17 cellular contexts compared by ENCODE assay signal in the genomic region with DNA sequence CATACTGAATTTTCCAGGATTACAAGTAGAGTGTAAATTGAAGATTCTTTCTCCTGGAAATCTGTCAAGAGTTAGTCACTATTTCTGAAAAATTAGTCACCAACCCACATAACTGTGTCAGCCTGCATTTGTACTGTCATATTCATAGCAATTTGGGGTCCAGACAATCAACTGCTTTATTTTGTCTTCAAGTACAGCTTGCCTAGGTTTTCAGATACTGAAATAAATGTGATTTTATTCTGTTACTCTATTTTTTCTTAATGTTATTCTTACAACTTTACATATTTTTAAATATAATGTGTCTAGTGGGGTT. TPM values are rescaled to one million over a fixed set of nuclear protein-coding genes. Genes with fewer than 3 reads are reported as not detected.
A peak's percentile ranks its signal among the peaks of the same experiment; 100 is the strongest.
DNase-seq lines count a peak whose midpoint lies in the region; ATAC-seq, FAIRE-seq and TF ChIP-seq lines count a peak whose summit lies in the region.
"Had no signal": no experiment of that assay in that cellular context is flagged by ENCODE, and none has a peak within 500 bp of the region (broad histone marks: within the 10 kb centered on the region; RNA-seq: fewer than 3 reads in every experiment).

No MANE protein-coding gene starts in this region.

- H3K9me3 ChIP-seq in SK-N-SH, result no peaks in the 10 kb centered on the region
- no peaks in the 10 kb centered on the region for H3K9me3 ChIP-seq in PC-9 (ENCODE audit: insufficient read depth, low read depth)
- no peaks in the 10 kb centered on the region for H3K9me3 ChIP-seq in endothelial cell of umbilical vein (replicated peaks; ENCODE audit: control insufficient read depth, insufficient read depth, low read length)
- no peaks in the 10 kb centered on the region for H3K9me3 ChIP-seq in skeletal muscle satellite cell (replicated peaks; ENCODE audit: low read length)
- H3K9me3 ChIP-seq: neutrophil, suprapubic skin had no signal

- H3K4me1 ChIP-seq in SK-N-SH (ENCODE audit: control insufficient read depth in 1 of 2, insufficient read depth in 2 of 2, low read depth in 1 of 2, low read length in 1 of 2) (peaks cover 0 to 40% of the 10 kb centered on the region in 2 experiments; a peak in 2 of 4 replicates), PC-9 (replicated peaks; ENCODE audit: insufficient read depth) (peaks cover 25% of the 10 kb centered on the region), endothelial cell of umbilical vein (ENCODE audit: control insufficient read depth, extremely low read depth, insufficient read depth, low read length) (peaks cover 49% of the 10 kb centered on the region), skeletal muscle satellite cell (ENCODE audit: control insufficient read depth, insufficient read depth, low read length) (peaks cover 39% of the 10 kb centered on the region)

- H3K9ac ChIP-seq in SK-N-SH (peak overlapping the region; percentile 62; the same call in 1 of the 2 replicates), endothelial cell of umbilical vein (replicated peaks; ENCODE audit: extremely low read depth, insufficient read depth, low read length) (peak overlapping the region; percentile 44), skeletal muscle satellite cell (ENCODE audit: low read depth, low read length) (peak overlapping the region; percentile 75)

- no peak overlapping the region for H3K27ac Mint-ChIP-seq in stimulated activated naive B cell treated with anti-CD40 and anti-IgM and Interleukin-4, amounts not matched to agents 10 μg/mL and 1 μg/mL and 100 μg/mL, for 72 hours
- H3K27ac Mint-ChIP-seq: activated CD4-positive, alpha-beta memory T cell treated with anti-CD3 and anti-CD28 coated beads for 36 hours had no signal

- TF ChIP-seq RAD21 in SK-N-SH (IDR thresholded peaks at IDR 0.05; ENCODE audit: low read length), result no peak

- H3K27ac ChIP-seq in SK-N-SH (ENCODE audit: low read depth in 2 of 2, low read length in 1 of 2), result peak overlapping the region in 1 of 2 experiments; percentile 96; a peak in 3 of 4 replicates
- peak overlapping the region; percentile 89 for H3K27ac ChIP-seq in PC-9
- H3K27ac ChIP-seq in endothelial cell of umbilical vein (ENCODE audit: insufficient read depth, low read depth, low read length), result peak overlapping the region; percentile 95
- H3K27ac ChIP-seq: neutrophil, suprapubic skin had no signal

- H2AFZ ChIP-seq in SK-N-SH (ENCODE audit: low read depth) (no peak overlapping the region), PC-9 (no peak overlapping the region), endothelial cell of umbilical vein (ENCODE audit: low read depth, low read length) (no peak overlapping the region)

- H3K9me2 ChIP-seq in SK-N-SH (no peaks in the 10 kb centered on the region), PC-9 (ENCODE audit: insufficient read depth) (no peaks in the 10 kb centered on the region)

- H3K36me3 Mint-ChIP-seq in stimulated activated naive B cell treated with anti-CD40 and anti-IgM and Interleukin-4, amounts not matched to agents 10 μg/mL and 1 μg/mL and 100 μg/mL, for 72 hours, result peaks cover under 1 to 3% of the 10 kb centered on the region in 2 donors

- H4K20me1 ChIP-seq in SK-N-SH (ENCODE audit: insufficient read depth), result no peaks in the 10 kb centered on the region
- no peaks in the 10 kb centered on the region for H4K20me1 ChIP-seq in PC-9 (ENCODE audit: insufficient read depth)
- H4K20me1 ChIP-seq in endothelial cell of umbilical vein (replicated peaks; ENCODE audit: control insufficient read depth, extremely low read depth, insufficient read depth, low read length), result no peaks in the 10 kb centered on the region

- TF ChIP-seq POLR2A in endothelial cell of umbilical vein (IDR thresholded peaks at IDR 0.05; ENCODE audit: low read depth, low read length), result no peak

- CTCF ChIA-PET in SK-N-SH (lab: Yijun Ruan, JAX), result no interaction called here
- CTCF ChIA-PET in PC-9 (lab: Charles Lee), result no interaction called here
- CTCF ChIA-PET in endothelial cell of umbilical vein (lab: Charles Lee), result interaction anchor here (3.8 kb wide), 1 partner anchor 12 kb away, joined by 18 read pairs; no protein-coding TSS in a partner anchor

- no peak overlapping the region for H3K4me3 ChIP-seq in SK-N-SH (ENCODE audit: low read depth in 2 of 2, low read length in 1 of 2)
- no peak overlapping the region for H3K4me3 ChIP-seq in PC-9
- no peak overlapping the region for H3K4me3 ChIP-seq in endothelial cell of umbilical vein (replicated peaks in 1 of 3; ENCODE audit: insufficient read depth in 1 of 3, low read depth in 1 of 3, low read length in 3 of 3)
- H3K4me3 ChIP-seq in skeletal muscle satellite cell (ENCODE audit: low read length), result no peak overlapping the region
- H3K4me3 ChIP-seq: suprapubic skin had no signal

- H3K4me1 Mint-ChIP-seq in stimulated activated naive B cell treated with anti-CD40 and anti-IgM and Interleukin-4, amounts not matched to agents 10 μg/mL and 1 μg/mL and 100 μg/mL, for 72 hours, result no peaks in the 10 kb centered on the region

- H3K9me1 ChIP-seq in endothelial cell of umbilical vein (replicated peaks; ENCODE audit: control insufficient read depth, extremely low read depth, insufficient read depth, low read length), result no peaks in the 10 kb centered on the region

- ATAC-seq in SK-N-SH treated with all-trans-retinoic acid at 6 μM for 48 hours, result no peak
- ATAC-seq in stimulated activated naive B cell treated with anti-CD40 and anti-IgM and Interleukin-4, amounts not matched to agents 10 μg/mL and 1 μg/mL and 100 μg/mL, for 72 hours (replicated peaks), result no peak
- no peak for ATAC-seq in HG03439 (IDR thresholded peaks at IDR 0.05; ENCODE audit: unreplicated experiment)
- ATAC-seq: HepG2, Right ventricle myocardium inferior had no signal

- TF ChIP-seq CTCF in SK-N-SH (IDR thresholded peaks at IDR 0.05) (no peak), PC-9 (conservative IDR thresholded peaks at IDR 0.05) (no peak), endothelial cell of umbilical vein (IDR thresholded peaks at IDR 0.05; ENCODE audit: extremely low read depth in 1 of 2, insufficient read depth in 1 of 2, low read depth in 1 of 2, low read length in 2 of 2) (no peak)

- intact Hi-C loops in PC-9 (cut with micrococcal nuclease; ENCODE audit: unreplicated experiment), result no loop called here
- intact Hi-C loops in endothelial cell of umbilical vein (cut with micrococcal nuclease), result loop anchor here (2.0 kb wide), 2 partner anchors 40 to 78 kb away; no protein-coding TSS in a partner anchor

- dilution Hi-C loops in endothelial cell of umbilical vein (cut with MboI; ENCODE audit: extremely low pct_ligation_motif_present, low sequenced_read_pairs), result no loop called here

- BruUV-seq in PC-9 (replicated peaks; lab: Mats Ljungman, UMichigan) (no TSS peak), endothelial cell of umbilical vein (replicated peaks; lab: Mats Ljungman, UMichigan) (no TSS peak)

- FAIRE-seq in endothelial cell of umbilical vein (lab: Jason Lieb, UNC), result no peak
- FAIRE-seq: A204.1, D721Med, HepG2 had no signal

- H3K9me3 Mint-ChIP-seq in stimulated activated naive B cell treated with anti-CD40 and anti-IgM and Interleukin-4, amounts not matched to agents 10 μg/mL and 1 μg/mL and 100 μg/mL, for 72 hours, result no peaks in the 10 kb centered on the region
- H3K9me3 Mint-ChIP-seq: activated CD4-positive, alpha-beta memory T cell treated with anti-CD3 and anti-CD28 coated beads for 36 hours had no signal

- H3K79me2 ChIP-seq in SK-N-SH (ENCODE audit: insufficient read depth) (no peaks in the 10 kb centered on the region), PC-9 (ENCODE audit: low read depth) (no peaks in the 10 kb centered on the region), endothelial cell of umbilical vein (ENCODE audit: control insufficient read depth, insufficient read depth, low read length) (no peaks in the 10 kb centered on the region)

- H3K27me3 ChIP-seq in SK-N-SH (ENCODE audit: insufficient read depth) (no peaks in the 10 kb centered on the region), PC-9 (ENCODE audit: insufficient read depth, low read depth) (no peaks in the 10 kb centered on the region), endothelial cell of umbilical vein (ENCODE audit: control insufficient read depth in 2 of 2, insufficient read depth in 2 of 2, low read length in 2 of 2) (no peaks in the 10 kb centered on the region), skeletal muscle satellite cell (ENCODE audit: control insufficient read depth, insufficient read depth, low read length) (no peaks in the 10 kb centered on the region)
- H3K27me3 ChIP-seq: neutrophil, suprapubic skin had no signal

- no peaks in the 10 kb centered on the region for H3K27me3 Mint-ChIP-seq in stimulated activated naive B cell treated with anti-CD40 and anti-IgM and Interleukin-4, amounts not matched to agents 10 μg/mL and 1 μg/mL and 100 μg/mL, for 72 hours
- H3K27me3 Mint-ChIP-seq: activated CD4-positive, alpha-beta memory T cell treated with anti-CD3 and anti-CD28 coated beads for 36 hours had no signal

- no peak overlapping the region for H3K4me2 ChIP-seq in SK-N-SH
- 0 out of 2 replicates have a peak overlapping the region, but pooled peaks have one; percentile 2 for H3K4me2 ChIP-seq in PC-9
- H3K4me2 ChIP-seq in endothelial cell of umbilical vein (ENCODE audit: insufficient read depth, low read length), result no peak overlapping the region
- peak overlapping the region; percentile 35 for H3K4me2 ChIP-seq in skeletal muscle satellite cell (ENCODE audit: low read length)

- H3K36me3 ChIP-seq in SK-N-SH (replicated peaks in 1 of 2; ENCODE audit: control insufficient read depth in 1 of 2, insufficient read depth in 2 of 2, low read length in 1 of 2), result no peaks in the 10 kb centered on the region
- H3K36me3 ChIP-seq in PC-9 (ENCODE audit: low read depth), result no peaks in the 10 kb centered on the region
- H3K36me3 ChIP-seq in endothelial cell of umbilical vein (ENCODE audit: control insufficient read depth in 2 of 2, extremely low read depth in 1 of 2, insufficient read depth in 2 of 2, low read length in 2 of 2), result no peaks in the 10 kb centered on the region
- H3K36me3 ChIP-seq in skeletal muscle satellite cell (ENCODE audit: insufficient read depth, low read length), result no peaks in the 10 kb centered on the region
- H3K36me3 ChIP-seq: neutrophil, suprapubic skin had no signal

- H3K4me3 Mint-ChIP-seq in stimulated activated naive B cell treated with anti-CD40 and anti-IgM and Interleukin-4, amounts not matched to agents 10 μg/mL and 1 μg/mL and 100 μg/mL, for 72 hours, result no peak overlapping the region
- H3K4me3 Mint-ChIP-seq: activated CD4-positive, alpha-beta memory T cell treated with anti-CD3 and anti-CD28 coated beads for 36 hours had no signal

- TF ChIP-seq EP300 in SK-N-SH (IDR thresholded peaks at IDR 0.05; ENCODE audit: borderline replicate concordance in 1 of 2, low read depth in 1 of 2, low read length in 1 of 2), result peak in 1 of 2 experiments; percentile 71; a peak in 1 of 4 replicates

- H3F3A ChIP-seq in SK-N-SH (replicated peaks; ENCODE audit: insufficient read depth) (peaks cover 26% of the 10 kb centered on the region), PC-9 (ENCODE audit: insufficient read depth, low read depth) (peaks cover 9% of the 10 kb centered on the region)

- POLR2A ChIA-PET in SK-N-SH (lab: Yijun Ruan, JAX) (no interaction called here), PC-9 (lab: Charles Lee; ENCODE audit: unreplicated experiment) (no interaction called here), endothelial cell of umbilical vein (lab: Charles Lee) (no interaction called here)

- DNase-seq in SK-N-SH (no peak), PC-9 (no peak), endothelial cell of umbilical vein (ENCODE audit: low read depth, low spot score) (no peak), NCI-H2107 treated with DMSO at 0.1 percent for 48 hours (lab: John Stamatoyannopoulos, UW; ENCODE audit: unreplicated experiment) (no peak)
- DNase-seq in stimulated activated naive B cell treated with anti-CD40 and anti-IgM and Interleukin-4, amounts not matched to agents 10 μg/mL and 1 μg/mL and 100 μg/mL, for 72 hours, result no peak
- DNase-seq: activated CD4-positive, alpha-beta memory T cell treated with anti-CD3 and anti-CD28 coated beads for 36 hours; NCI-H1417; NCI-H524 had no signal

RNA-seq across cellular contexts. Expression of a gene that starts 55.1 kb away (rescaled TPM):
- polyA plus RNA-seq in SK-N-SH (2012; rRNA removed) (2.4 and 2.7 TPM in 2 replicates), endothelial cell of umbilical vein (3.6 and 4.6 TPM in 2 replicates)
- 3.5 and 4.0 TPM in 2 replicates for polyA plus RNA-seq in SK-N-SH (2012; cell fraction: cytosol; rRNA removed)
- 1.1 and 2.5 TPM in 2 replicates for polyA plus RNA-seq in SK-N-SH (2012; cell fraction: nucleus; rRNA removed)
- total RNA-seq in PC-9 (2021) (0.07 and 0.28 TPM in 2 replicates), endothelial cell of umbilical vein (2.7 and 3.0 TPM in 2 replicates)
- polyA plus RNA-seq in endothelial cell of umbilical vein (2011; cell fraction: cytosol; rRNA removed), result 2.5 and 3.6 TPM in 2 replicates
- polyA plus RNA-seq in endothelial cell of umbilical vein (2011; cell fraction: nucleus; rRNA removed), result 8.7 and 9.2 TPM in 2 replicates
- 1.3 and 1.5 TPM in 2 replicates for polyA plus RNA-seq in endothelial cell of umbilical vein (2012)
- 8.7 and 11.7 TPM in 2 replicates for polyA minus RNA-seq in endothelial cell of umbilical vein
- polyA minus RNA-seq in endothelial cell of umbilical vein (2011; cell fraction: cytosol; rRNA and poly(A)+ RNA removed), result not detected
- polyA minus RNA-seq in endothelial cell of umbilical vein (2011; cell fraction: nucleus; rRNA and poly(A)+ RNA removed), result 13.3 and 19.8 TPM in 2 replicates
- total RNA-seq in skeletal muscle satellite cell (2012; rRNA removed), result 0.76 and 1.5 TPM in 2 replicates

Comparison
In these comparisons a context has a peak if more than half of its experiments do, and no peak if none do; other contexts are left out.
1. H3K4me2 ChIP-seq: peak in PC-9 (single experiment) and skeletal muscle satellite cell (single experiment); none in SK-N-SH (single experiment) and endothelial cell of umbilical vein (single experiment).
2. Peak in every context shown above with its lines, with median percentiles within 50 percentile points of each other: H3K9ac ChIP-seq.